ENCODE assay signal across 8 cellular contexts in genomic region chr19:1747285-1748114, GRCh38. TPM values are rescaled to one million over a fixed set of nuclear protein-coding genes. Genes with fewer than 3 reads are reported as not detected.
DNase-seq lines count a peak whose midpoint lies in the region; ATAC-seq lines count a peak whose summit lies in the region.

No MANE protein-coding gene starts in this region.

- peaks cover 12% of the 10 kb centered on the region for H3K4me1 Mint-ChIP-seq in activated CD4-positive, alpha-beta memory T cell treated with anti-CD3 and anti-CD28 coated beads for 36 hours (ENCODE audit: low read depth)
- peaks cover 48% of the 10 kb centered on the region for H3K4me1 Mint-ChIP-seq in stimulated activated naive CD8-positive, alpha-beta T cell treated with anti-CD3 and anti-CD28 coated beads, Interleukin-15, amount 100 ng/mL, for 72 hours

- POLR2A ChIA-PET in activated CD4-positive, alpha-beta memory T cell treated with anti-CD3 and anti-CD28 coated beads for 36 hours (lab: Charles Lee): no interaction called here

- no peak overlapping the region for H3K4me3 Mint-ChIP-seq in activated CD4-positive, alpha-beta memory T cell treated with anti-CD3 and anti-CD28 coated beads for 36 hours
- H3K4me3 Mint-ChIP-seq in stimulated activated naive CD8-positive, alpha-beta T cell treated with anti-CD3 and anti-CD28 coated beads, Interleukin-15, amount 100 ng/mL, for 72 hours: peak overlapping the region; percentile 28 to 66

- no peaks in the 10 kb centered on the region for H3K9me3 Mint-ChIP-seq in activated CD4-positive, alpha-beta memory T cell treated with anti-CD3 and anti-CD28 coated beads for 36 hours
- no peaks in the 10 kb centered on the region for H3K9me3 Mint-ChIP-seq in stimulated activated naive CD8-positive, alpha-beta T cell treated with anti-CD3 and anti-CD28 coated beads, Interleukin-15, amount 100 ng/mL, for 72 hours

- ATAC-seq in stimulated activated naive CD8-positive, alpha-beta T cell treated with anti-CD3 and anti-CD28 coated beads, Interleukin-15, amount 100 ng/mL, for 72 hours: peak; percentile 85
- no peak for ATAC-seq in GM21737 (IDR thresholded peaks at IDR 0.05; ENCODE audit: unreplicated experiment)

- DNase-seq in activated effector memory CD4-positive, alpha-beta T cell treated with Interleukin-2 at 50 U/mL for 16 hours: peak; percentile 31
- no peak for DNase-seq in activated effector memory CD4-positive, alpha-beta T cell treated with anti-CD3 and anti-CD28 coated beads, Interleukin-2, amount 50 U/mL, for 16 hours
- DNase-seq in activated CD4-positive, alpha-beta memory T cell treated with anti-CD3 and anti-CD28 coated beads for 36 hours: peak; percentile 69
- DNase-seq in glomerular visceral epithelial cell (ENCODE audit: extremely low spot score) (peak; percentile 99), NCI-H128 (lab: John Stamatoyannopoulos, UW; ENCODE audit: unreplicated experiment) (no peak), hippocampal formation (lab: John Stamatoyannopoulos, UW) (no peak)
- DNase-seq in stimulated activated naive CD8-positive, alpha-beta T cell treated with anti-CD3 and anti-CD28 coated beads, Interleukin-15, amount 100 ng/mL, for 72 hours: peak; percentile 65 to 67

- intact Hi-C loops in activated CD4-positive, alpha-beta memory T cell treated with anti-CD3 and anti-CD28 coated beads for 36 hours (cut with micrococcal nuclease): no loop called here

- H3K27ac Mint-ChIP-seq in activated CD4-positive, alpha-beta memory T cell treated with anti-CD3 and anti-CD28 coated beads for 36 hours: no peak overlapping the region
- H3K27ac Mint-ChIP-seq in stimulated activated naive CD8-positive, alpha-beta T cell treated with anti-CD3 and anti-CD28 coated beads, Interleukin-15, amount 100 ng/mL, for 72 hours: no peak overlapping the region

- CTCF ChIA-PET in activated CD4-positive, alpha-beta memory T cell treated with anti-CD3 and anti-CD28 coated beads for 36 hours (lab: Charles Lee): interaction anchor here (0.6 to 1.9 kb wide), 3 partner anchors 20 to 142 kb away, joined by 3 to 7 read pairs (median 6); partner anchors contain the start of gene UQCR11

- no peaks in the 10 kb centered on the region for H3K36me3 Mint-ChIP-seq in activated CD4-positive, alpha-beta memory T cell treated with anti-CD3 and anti-CD28 coated beads for 36 hours

- H3K27me3 Mint-ChIP-seq in activated CD4-positive, alpha-beta memory T cell treated with anti-CD3 and anti-CD28 coated beads for 36 hours: peaks cover 40% of the 10 kb centered on the region
- peaks cover 90% of the 10 kb centered on the region for H3K27me3 Mint-ChIP-seq in stimulated activated naive CD8-positive, alpha-beta T cell treated with anti-CD3 and anti-CD28 coated beads, Interleukin-15, amount 100 ng/mL, for 72 hours

RNA-seq across cellular contexts. Expression of gene ONECUT3, which starts 5.8 kb away (rescaled TPM):
- total RNA-seq in activated CD4-positive, alpha-beta memory T cell treated with anti-CD3 and anti-CD28 coated beads for 36 hours: not detected

Comparison
In these comparisons a context has a peak if more than half of its experiments do, and no peak if none do; other contexts are left out.
1. DNase-seq: peak in activated effector memory CD4-positive, alpha-beta T cell treated with Interleukin-2 at 50 U/mL for 16 hours (single experiment), activated CD4-positive, alpha-beta memory T cell treated with anti-CD3 and anti-CD28 coated beads for 36 hours (single experiment), glomerular visceral epithelial cell (single experiment) and stimulated activated naive CD8-positive, alpha-beta T cell treated with anti-CD3 and anti-CD28 coated beads, Interleukin-15, amount 100 ng/mL, for 72 hours (2 of 2); none in activated effector memory CD4-positive, alpha-beta T cell treated with anti-CD3 and anti-CD28 coated beads, Interleukin-2, amount 50 U/mL, for 16 hours (single experiment), NCI-H128 (single experiment) and hippocampal formation (0 of 2).